Comparison of ENCODE assay signal across 28 cellular contexts in genomic region chr21:46245213-46245915, GRCh38. TPM values are rescaled to one million over a fixed set of nuclear protein-coding genes. Genes with fewer than 3 reads are reported as not detected.
DNase-seq lines count a peak whose midpoint lies in the region; ATAC-seq, FAIRE-seq and TF ChIP-seq lines count a peak whose summit lies in the region.
"Had no signal": no experiment of that assay in that cellular context is flagged by ENCODE, and none has a peak within 500 bp of the region (broad histone marks: within the 10 kb centered on the region; RNA-seq: fewer than 3 reads in every experiment).

No MANE protein-coding gene starts in this region.

- no peak overlapping the region for H3K4me3 Mint-ChIP-seq in progenitor cell of endocrine pancreas (ENCODE audit: low read depth)
- no peak overlapping the region for H3K4me3 Mint-ChIP-seq in stimulated activated memory B cell treated with anti-CD40 and anti-IgM and Interleukin-4, amounts not matched to agents 10 μg/mL and 1 μg/mL and 100 μg/mL, for 72 hours
- H3K4me3 Mint-ChIP-seq: CD4-positive, CD25-positive, alpha-beta regulatory T cell had no signal

- H3K27me3 ChIP-seq in HepG2 (ENCODE audit: control insufficient read depth in 1 of 2, insufficient read depth in 2 of 2, low read length in 2 of 2) = no peaks in the 10 kb centered on the region
- H3K27me3 ChIP-seq in right lobe of liver = no peaks in the 10 kb centered on the region
- H3K27me3 ChIP-seq in K562 (ENCODE audit: control insufficient read depth in 2 of 2, insufficient read depth in 2 of 2, low read length in 2 of 2) = no peaks in the 10 kb centered on the region
- no peaks in the 10 kb centered on the region for H3K27me3 ChIP-seq in HAP-1 (ENCODE audit: low read depth)
- H3K27me3 ChIP-seq: BLaER1 had no signal

- H2AFZ ChIP-seq in HepG2 (ENCODE audit: low read length) (no peak overlapping the region), K562 (ENCODE audit: low read depth, low read length) (no peak overlapping the region)
- H2AFZ ChIP-seq: PC-9 had no signal

- POLR2A ChIA-PET in HepG2 (lab: Yijun Ruan, JAX) = interaction anchor here (0.7 kb wide), 1 partner anchor 80 kb away, joined by 3 read pairs; no protein-coding TSS in a partner anchor
- POLR2A ChIA-PET in RWPE1 (lab: Yijun Ruan, JAX; ENCODE audit: low non-redundant PET) = no interaction called here
- POLR2A ChIA-PET in K562 (lab: Yijun Ruan, JAX) = interaction anchor here (0.7 to 2.6 kb wide), 5 partner anchors 9 to 24 kb away, joined by 3 to 7 read pairs (median 3); no protein-coding TSS in a partner anchor

- TF ChIP-seq POLR2A in HepG2 (IDR thresholded peaks at IDR 0.05; ENCODE audit: insufficient read depth in 1 of 2, low read depth in 2 of 2, low read length in 2 of 2) (no peak), right lobe of liver (IDR thresholded peaks at IDR 0.05) (no peak), K562 (conservative IDR thresholded peaks at IDR 0.05) (no peak)

- H3K9ac ChIP-seq in HepG2 (ENCODE audit: insufficient read depth, low read depth, low read length) = no peak overlapping the region
- no peak overlapping the region for H3K9ac ChIP-seq in K562 (ENCODE audit: insufficient read depth in 1 of 2, low read depth in 2 of 2, low read length in 2 of 2)
- H3K9ac ChIP-seq: BLaER1 had no signal

- BruUV-seq in HepG2 (replicated peaks; lab: Mats Ljungman, UMichigan) (no TSS peak), K562 (replicated peaks; lab: Mats Ljungman, UMichigan) (no TSS peak)

- no peak overlapping the region for H3K4me2 ChIP-seq in HepG2 (ENCODE audit: low read depth, low read length)
- H3K4me2 ChIP-seq in K562 (ENCODE audit: insufficient read depth, low read length) = no peak overlapping the region
- H3K4me2 ChIP-seq: BLaER1, PC-9 had no signal

- H3K4me1 ChIP-seq in HepG2 (ENCODE audit: insufficient read depth, low read length) (no peaks in the 10 kb centered on the region), right lobe of liver (no peaks in the 10 kb centered on the region), K562 (replicated peaks in 1 of 2; ENCODE audit: control insufficient read depth in 2 of 2, insufficient read depth in 2 of 2, low read length in 2 of 2) (peaks cover 7 to 9% of the 10 kb centered on the region in 2 experiments; a peak in 4 of 5 replicates), HAP-1 (no peaks in the 10 kb centered on the region)

- intact Hi-C loops in HepG2 (cut with micrococcal nuclease; ENCODE audit: unreplicated experiment) = no loop called here
- intact Hi-C loops in right lobe of liver (cut with DNase I) = no loop called here
- intact Hi-C loops in K562 (cut with micrococcal nuclease) = no loop called here
- intact Hi-C loops in Right ventricle myocardium superior (cut with DNase I) = no loop called here

- peaks cover 33% of the 10 kb centered on the region for H3K36me3 Mint-ChIP-seq in progenitor cell of endocrine pancreas (ENCODE audit: insufficient read depth)
- H3K36me3 Mint-ChIP-seq in stimulated activated memory B cell treated with anti-CD40 and anti-IgM and Interleukin-4, amounts not matched to agents 10 μg/mL and 1 μg/mL and 100 μg/mL, for 72 hours = peaks cover 76% of the 10 kb centered on the region

- no peaks in the 10 kb centered on the region for H3K9me3 Mint-ChIP-seq in progenitor cell of endocrine pancreas (ENCODE audit: low read depth)
- H3K9me3 Mint-ChIP-seq in stimulated activated memory B cell treated with anti-CD40 and anti-IgM and Interleukin-4, amounts not matched to agents 10 μg/mL and 1 μg/mL and 100 μg/mL, for 72 hours = no peaks in the 10 kb centered on the region
- H3K9me3 Mint-ChIP-seq: CD4-positive, CD25-positive, alpha-beta regulatory T cell had no signal

- no peaks in the 10 kb centered on the region for H3K9me1 ChIP-seq in K562 (ENCODE audit: control insufficient read depth, insufficient read depth, low read length)

- H3K27ac Mint-ChIP-seq in progenitor cell of endocrine pancreas = no peak overlapping the region
- no peak overlapping the region for H3K27ac Mint-ChIP-seq in stimulated activated memory B cell treated with anti-CD40 and anti-IgM and Interleukin-4, amounts not matched to agents 10 μg/mL and 1 μg/mL and 100 μg/mL, for 72 hours
- H3K27ac Mint-ChIP-seq: CD4-positive, CD25-positive, alpha-beta regulatory T cell had no signal

- in situ Hi-C loops in HepG2 (cut with HindIII; ENCODE audit: extremely low pct_ligation_motif_present, low pct_unique_long_range_greater_than_20kb) = no loop called here
- in situ Hi-C loops in K562 (cut with MboI) = no loop called here
- in situ Hi-C loops in HAP-1 (cut with MboI; ENCODE audit: low sequenced_read_pairs) = no loop called here

- H4K20me1 ChIP-seq in HepG2 (ENCODE audit: insufficient read depth, low read length) (no peaks in the 10 kb centered on the region; the same call in 1 of the 2 replicates), K562 (replicated peaks; ENCODE audit: control insufficient read depth, insufficient read depth, low read length) (0 out of 2 replicates have a peak, but pooled peaks cover 11% of the 10 kb centered on the region)

- H3K4me1 Mint-ChIP-seq in progenitor cell of endocrine pancreas (ENCODE audit: low read depth) = no peaks in the 10 kb centered on the region
- peaks cover 20% of the 10 kb centered on the region for H3K4me1 Mint-ChIP-seq in stimulated activated memory B cell treated with anti-CD40 and anti-IgM and Interleukin-4, amounts not matched to agents 10 μg/mL and 1 μg/mL and 100 μg/mL, for 72 hours

- peak; percentile 72 for ATAC-seq in HepG2
- no peak for ATAC-seq in right lobe of liver
- peak; percentile 47 for ATAC-seq in K562
- ATAC-seq in Right ventricle myocardium superior (ENCODE audit: poor library complexity) = no peak
- no peak for ATAC-seq in stimulated activated memory B cell treated with anti-CD40 and anti-IgM and Interleukin-4, amounts not matched to agents 10 μg/mL and 1 μg/mL and 100 μg/mL, for 72 hours

- H3K79me2 ChIP-seq in HepG2 (ENCODE audit: insufficient read depth, low read length) (no peaks in the 10 kb centered on the region), K562 (ENCODE audit: control insufficient read depth, insufficient read depth, low read length) (no peaks in the 10 kb centered on the region; the same call in 1 of the 3 replicates)

- H3K4me3 ChIP-seq in HepG2 (replicated peaks in 1 of 3; ENCODE audit: insufficient read depth in 1 of 3, low read depth in 2 of 3, low read length in 3 of 3) (no peak overlapping the region), right lobe of liver (no peak overlapping the region), K562 (no peak overlapping the region), HAP-1 (no peak overlapping the region)
- H3K4me3 ChIP-seq: BLaER1, PC-9 had no signal

- no peaks in the 10 kb centered on the region for H3K9me3 ChIP-seq in HepG2 (ENCODE audit: low read length)
- no peaks in the 10 kb centered on the region for H3K9me3 ChIP-seq in right lobe of liver
- no peaks in the 10 kb centered on the region for H3K9me3 ChIP-seq in K562 (replicated peaks; ENCODE audit: control insufficient read depth, insufficient read depth, low read depth, low read length)
- no peaks in the 10 kb centered on the region for H3K9me3 ChIP-seq in HAP-1
- H3K9me3 ChIP-seq: BLaER1 had no signal

- TF ChIP-seq CTCF in HepG2 (CRISPR knock-in tag; IDR thresholded peaks at IDR 0.05) (no peak), right lobe of liver (IDR thresholded peaks at IDR 0.05) (no peak), RWPE1 (conservative IDR thresholded peaks at IDR 0.05; ENCODE audit: low read depth) (no peak), K562 (IDR thresholded peaks at IDR 0.05 in 2 of 3, conservative IDR thresholded peaks at IDR 0.05 in 1 of 3; ENCODE audit: insufficient read depth in 2 of 3, low read depth in 1 of 3, low read length in 3 of 3) (peak in 1 of 3 experiments; percentile 32; a peak in 2 of 6 replicates), progenitor cell of endocrine pancreas (IDR thresholded peaks at IDR 0.05; ENCODE audit: unreplicated experiment) (peak; percentile 8)

- TF ChIP-seq EP300 in HepG2 (IDR thresholded peaks at IDR 0.05; ENCODE audit: low read depth in 2 of 2, low read length in 2 of 2) (no peak), HepG2 (CRISPR knock-in tag; IDR thresholded peaks at IDR 0.05; ENCODE audit: borderline replicate concordance) (no peak), K562 (IDR thresholded peaks at IDR 0.05; ENCODE audit: low read length) (no peak)

- 67% methylated on average over 3 of the region's 3 CpGs for WGBS in HepG2 (ENCODE audit: low lambda C conversion rate)
- 84% methylated on average over 3 of the region's 3 CpGs for WGBS in right lobe of liver (ENCODE audit: insufficient coverage, low coverage, low lambda C conversion rate, missing lambda C conversion rate)
- 78% methylated on average over 3 of the region's 3 CpGs for WGBS in K562 (ENCODE audit: insufficient coverage, low coverage, missing lambda C conversion rate)

- H3K36me3 ChIP-seq in HepG2 (replicated peaks in 1 of 2; ENCODE audit: control insufficient read depth in 1 of 2, insufficient read depth in 2 of 2, low read length in 2 of 2) (peaks cover 42 to 89% of the 10 kb centered on the region in 2 experiments), right lobe of liver (peaks cover 0 to 96% (median 42%) of the 10 kb centered on the region in 4 donors), K562 (ENCODE audit: control insufficient read depth, insufficient read depth, low read length) (peaks cover 96% of the 10 kb centered on the region), HAP-1 (replicated peaks) (peaks cover 90% of the 10 kb centered on the region)

- DNase-seq in HepG2 (ENCODE audit: low spot score) (no peak), right lobe of liver (no peak), RWPE1 (ENCODE audit: low spot score) (no peak), K562 (ENCODE audit: extremely low read depth in 1 of 4, low spot score in 3 of 4) (peak in 1 of 4 experiments; percentile 21), progenitor cell of endocrine pancreas (ENCODE audit: low spot score, unreplicated experiment) (no peak), Right ventricle myocardium superior (no peak), HAP-1 (ENCODE audit: low spot score in 2 of 2) (no peak)
- DNase-seq: ACHN; CD4-positive, CD25-positive, alpha-beta regulatory T cell; DMS153; DND-41; Karpas-422; NCI-H1092 treated with DMSO at 0.1 percent for 48 hours; NCI-H1436; NCI-H187; NCI-H2081 treated with DMSO at 0.1 percent for 48 hours; NCI-H2171; NCI-H226; NCI-H510A treated with DMSO at 0.1 percent for 48 hours; NCI-H748 treated with DMSO at 0.1 percent for 48 hours; PC-9; RPMI8226; SHP77 treated with DMSO at 0.1 percent for 48 hours had no signal

- FAIRE-seq in HepG2 (lab: Jason Lieb, UNC) = no peak
- no peak for FAIRE-seq in K562 (lab: Jason Lieb, UNC)
- FAIRE-seq: H54 had no signal

- TF ChIP-seq RAD21 in HepG2 (CRISPR knock-in tag; IDR thresholded peaks at IDR 0.05) (no peak), K562 (CRISPR knock-in tag; conservative IDR thresholded peaks at IDR 0.05 in 1 of 2, IDR thresholded peaks at IDR 0.05 in 1 of 2) (no peak)

- H3K27me3 Mint-ChIP-seq in progenitor cell of endocrine pancreas = no peaks in the 10 kb centered on the region
- no peaks in the 10 kb centered on the region for H3K27me3 Mint-ChIP-seq in stimulated activated memory B cell treated with anti-CD40 and anti-IgM and Interleukin-4, amounts not matched to agents 10 μg/mL and 1 μg/mL and 100 μg/mL, for 72 hours
- H3K27me3 Mint-ChIP-seq: CD4-positive, CD25-positive, alpha-beta regulatory T cell had no signal

- CTCF ChIA-PET in HepG2 (lab: Yijun Ruan, JAX; ENCODE audit: low intra/inter-chr PET ratio, low total read pairs) = no interaction called here
- CTCF ChIA-PET in RWPE1 (lab: Yijun Ruan, JAX) = interaction anchor here (0.7 kb wide), 1 partner anchor 80 kb away, joined by 3 read pairs; no protein-coding TSS in a partner anchor
- CTCF ChIA-PET in K562 (lab: Yijun Ruan, JAX; ENCODE audit: low intra/inter-chr PET ratio) = no interaction called here

- H3K27ac ChIP-seq in HepG2 (ENCODE audit: extremely low read length, insufficient read depth, low read length) (no peak overlapping the region), right lobe of liver (no peak overlapping the region), RWPE1 (peak overlapping the region; percentile 29), K562 (ENCODE audit: extremely low read depth, low read depth, low read length) (no peak overlapping the region)
- H3K27ac ChIP-seq: 22Rv1, BLaER1, HL-60, PC-9 had no signal

RNA-seq across cellular contexts. Expression of gene LSS, which starts 16.8 kb away (rescaled TPM):
- 73.5 and 113 TPM in 2 replicates for total RNA-seq in HepG2 (2016; rRNA removed; fragmentation: Illumina TruSeq; extraction: Trizol)
- total RNA-seq in HepG2 (2016; cell fraction: cytosol; rRNA removed; fragmentation: Illumina TruSeq; extraction: Trizol; ENCODE audit: low read depth) = 7.3 and 7.8 TPM in 2 replicates
- 62.4 and 115 TPM in 2 replicates for total RNA-seq in HepG2 (2016; cell fraction: insoluble cytoplasmic fraction; rRNA removed; fragmentation: Illumina TruSeq; extraction: Trizol)
- total RNA-seq in HepG2 (2016; cell fraction: membrane; rRNA removed; fragmentation: Illumina TruSeq; extraction: Trizol) = 31.7 and 32.0 TPM in 2 replicates
- total RNA-seq in HepG2 (2016; cell fraction: nucleus; rRNA removed; fragmentation: Illumina TruSeq; extraction: Trizol) = 138 and 169 TPM in 2 replicates
- polyA plus RNA-seq in HepG2 (2011; rRNA removed) = 72.6 and 182 TPM in 2 replicates
- 29.6 and 35.0 TPM in 2 replicates for polyA plus RNA-seq in HepG2 (2011; cell fraction: cytosol; rRNA removed)
- 771 and 1,172 TPM in 2 replicates for polyA plus RNA-seq in HepG2 (2011; cell fraction: nucleus; rRNA removed)
- 69.9 and 111 TPM in 2 replicates for polyA plus RNA-seq in HepG2 (2012)
- polyA plus RNA-seq in HepG2 (2016; cell fraction: cytosol; fragmentation: Illumina TruSeq; extraction: Trizol; ENCODE audit: low read depth) = 5.3 and 5.5 TPM in 2 replicates
- 44.5 and 58.2 TPM in 2 replicates for polyA plus RNA-seq in HepG2 (2016; cell fraction: insoluble cytoplasmic fraction; fragmentation: Illumina TruSeq; extraction: Trizol; ENCODE audit: low read depth)
- polyA plus RNA-seq in HepG2 (2016; cell fraction: membrane; fragmentation: Illumina TruSeq; extraction: Trizol; ENCODE audit: low read depth) = 14.1 and 14.6 TPM in 2 replicates
- 296 and 309 TPM in 2 replicates for polyA plus RNA-seq in HepG2 (2016; cell fraction: nucleus; fragmentation: Illumina TruSeq; extraction: Trizol; ENCODE audit: insufficient read depth, low read depth)
- 67.2 and 95.6 TPM in 2 replicates for polyA minus RNA-seq in HepG2 (2011; rRNA and poly(A)+ RNA removed; ENCODE audit: low replicate concordance)
- 16.2 and 25.1 TPM in 2 replicates for polyA minus RNA-seq in HepG2 (2011; cell fraction: cytosol; rRNA and poly(A)+ RNA removed)
- polyA minus RNA-seq in HepG2 (2011; cell fraction: nucleus; rRNA and poly(A)+ RNA removed) = 66.3 and 114 TPM in 2 replicates
- 100 to 1,000 TPM in 1 of 6 experiments, 10 to 100 TPM in 5; 37.0 to 103 (median 59.6) TPM for total RNA-seq in right lobe of liver
- 322 and 719 TPM in 2 replicates for total RNA-seq in K562 (2011; cell fraction: chromatin; rRNA removed; ENCODE audit: low replicate concordance)
- 292 and 343 TPM in 2 replicates for total RNA-seq in K562 (2011; cell fraction: nucleolus; rRNA removed)
- 326 and 359 TPM in 2 replicates for total RNA-seq in K562 (2011; cell fraction: nucleoplasm; rRNA removed)
- total RNA-seq in K562 (2014; rRNA removed) = 56.4 and 67.6 TPM in 2 replicates
- 10.6 and 15.1 TPM in 2 replicates for total RNA-seq in K562 (2014; rRNA removed; fragmentation: Illumina TruSeq; extraction: Trizol)
- 29.6 and 29.8 TPM in 2 replicates for total RNA-seq in K562 (2015; rRNA removed; fragmentation: Illumina TruSeq; extraction: Trizol)
- total RNA-seq in K562 (2021) = 87.9 and 89.5 TPM in 2 replicates
- polyA plus RNA-seq in K562 (2011; rRNA removed) = 81.3 and 221 TPM in 2 replicates
- polyA plus RNA-seq in K562 (2011; cell fraction: cytosol; rRNA removed) = 98.8 and 159 TPM in 2 replicates
- polyA plus RNA-seq in K562 (2011; cell fraction: nucleus; rRNA removed) = 739 and 1,169 TPM in 2 replicates
- 51.7 and 64.9 TPM in 2 replicates for polyA plus RNA-seq in K562 (2012)
- 37.4 and 43.3 TPM in 2 replicates for polyA plus RNA-seq in K562 (2014; fragmentation: Illumina TruSeq; extraction: Trizol)
- 1 to 10 TPM; 2.2 to 2.7 TPM for polyA plus RNA-seq in K562 (2014; fragmentation: Nextera tagmentation; extraction: Ambion mirVana)
- polyA plus RNA-seq in K562 (2014; rRNA removed) = 58.2 and 80.7 TPM in 2 replicates
- 117 and 159 TPM in 2 replicates for polyA minus RNA-seq in K562 (2011; rRNA and poly(A)+ RNA removed)
- 32.4 and 62.6 TPM in 2 replicates for polyA minus RNA-seq in K562 (2011; cell fraction: cytosol; rRNA and poly(A)+ RNA removed)
- 91.6 and 197 TPM in 2 replicates for polyA minus RNA-seq in K562 (2011; cell fraction: nucleus; rRNA and poly(A)+ RNA removed)
- total RNA-seq in progenitor cell of endocrine pancreas = 145 and 147 TPM in 2 replicates
- 57.9 TPM for total RNA-seq in Right ventricle myocardium superior

RNA-seq across cellular contexts. Expression of gene MCM3AP, which starts 40.0 kb away (rescaled TPM):
- total RNA-seq in HepG2 (2016; rRNA removed; fragmentation: Illumina TruSeq; extraction: Trizol) (54.7 and 63.5 TPM in 2 replicates), right lobe of liver (10 to 100 TPM; 34.4 to 44.6 (median 40.7) TPM), K562 (2014; rRNA removed) (98.9 and 106 TPM in 2 replicates), K562 (2014; rRNA removed; fragmentation: Illumina TruSeq; extraction: Trizol) (69.2 and 73.1 TPM in 2 replicates), K562 (2015; rRNA removed; fragmentation: Illumina TruSeq; extraction: Trizol) (65.1 and 80.9 TPM in 2 replicates), K562 (2021) (154 and 179 TPM in 2 replicates), progenitor cell of endocrine pancreas (131 and 136 TPM in 2 replicates), Right ventricle myocardium superior (57.0 TPM)
- 6.1 and 8.7 TPM in 2 replicates for total RNA-seq in HepG2 (2016; cell fraction: cytosol; rRNA removed; fragmentation: Illumina TruSeq; extraction: Trizol; ENCODE audit: low read depth)
- total RNA-seq in HepG2 (2016; cell fraction: insoluble cytoplasmic fraction; rRNA removed; fragmentation: Illumina TruSeq; extraction: Trizol) = 52.6 and 60.2 TPM in 2 replicates
- 16.9 and 20.2 TPM in 2 replicates for total RNA-seq in HepG2 (2016; cell fraction: membrane; rRNA removed; fragmentation: Illumina TruSeq; extraction: Trizol)
- total RNA-seq in HepG2 (2016; cell fraction: nucleus; rRNA removed; fragmentation: Illumina TruSeq; extraction: Trizol) = 60.4 and 72.1 TPM in 2 replicates
- polyA plus RNA-seq in HepG2 (2011; rRNA removed) (27.0 and 31.6 TPM in 2 replicates), K562 (2011; rRNA removed) (60.4 and 69.6 TPM in 2 replicates), K562 (2014; fragmentation: Illumina TruSeq; extraction: Trizol) (65.9 and 75.9 TPM in 2 replicates), K562 (2014; fragmentation: Nextera tagmentation; extraction: Ambion mirVana) (1 to 10 TPM; 6.5 to 9.1 TPM), K562 (2014; rRNA removed) (75.4 and 82.8 TPM in 2 replicates)
- polyA plus RNA-seq in HepG2 (2011; cell fraction: cytosol; rRNA removed) = 18.8 and 21.4 TPM in 2 replicates
- polyA plus RNA-seq in HepG2 (2011; cell fraction: nucleus; rRNA removed) = 115 TPM in 2 replicates
- 35.0 and 42.0 TPM in 2 replicates for polyA plus RNA-seq in HepG2 (2012)
- 2.1 and 2.9 TPM in 2 replicates for polyA plus RNA-seq in HepG2 (2016; cell fraction: cytosol; fragmentation: Illumina TruSeq; extraction: Trizol; ENCODE audit: low read depth)
- polyA plus RNA-seq in HepG2 (2016; cell fraction: insoluble cytoplasmic fraction; fragmentation: Illumina TruSeq; extraction: Trizol; ENCODE audit: low read depth) = 37.3 and 48.4 TPM in 2 replicates
- polyA plus RNA-seq in HepG2 (2016; cell fraction: membrane; fragmentation: Illumina TruSeq; extraction: Trizol; ENCODE audit: low read depth) = 4.8 and 5.8 TPM in 2 replicates
- polyA plus RNA-seq in HepG2 (2016; cell fraction: nucleus; fragmentation: Illumina TruSeq; extraction: Trizol; ENCODE audit: insufficient read depth, low read depth) = 136 and 140 TPM in 2 replicates
- polyA minus RNA-seq in HepG2 (2011; rRNA and poly(A)+ RNA removed; ENCODE audit: low replicate concordance) = 55.5 and 59.3 TPM in 2 replicates
- polyA minus RNA-seq in HepG2 (2011; cell fraction: cytosol; rRNA and poly(A)+ RNA removed) = 42.6 and 43.4 TPM in 2 replicates
- 105 and 113 TPM in 2 replicates for polyA minus RNA-seq in HepG2 (2011; cell fraction: nucleus; rRNA and poly(A)+ RNA removed)
- 521 and 755 TPM in 2 replicates for total RNA-seq in K562 (2011; cell fraction: chromatin; rRNA removed; ENCODE audit: low replicate concordance)
- total RNA-seq in K562 (2011; cell fraction: nucleolus; rRNA removed) = 321 and 328 TPM in 2 replicates
- 365 and 369 TPM in 2 replicates for total RNA-seq in K562 (2011; cell fraction: nucleoplasm; rRNA removed)
- 46.8 and 52.9 TPM in 2 replicates for polyA plus RNA-seq in K562 (2011; cell fraction: cytosol; rRNA removed)
- polyA plus RNA-seq in K562 (2011; cell fraction: nucleus; rRNA removed) = 172 and 195 TPM in 2 replicates
- polyA plus RNA-seq in K562 (2012) = 67.7 and 73.1 TPM in 2 replicates
- polyA minus RNA-seq in K562 (2011; rRNA and poly(A)+ RNA removed) = 102 and 106 TPM in 2 replicates
- 116 and 119 TPM in 2 replicates for polyA minus RNA-seq in K562 (2011; cell fraction: cytosol; rRNA and poly(A)+ RNA removed)
- 122 and 182 TPM in 2 replicates for polyA minus RNA-seq in K562 (2011; cell fraction: nucleus; rRNA and poly(A)+ RNA removed)

RNA-seq across cellular contexts. Expression of gene YBEY, which starts 40.8 kb away (rescaled TPM):
- total RNA-seq in HepG2 (2016; rRNA removed; fragmentation: Illumina TruSeq; extraction: Trizol) = 6.5 and 8.9 TPM in 2 replicates
- 2.8 and 4.9 TPM in 2 replicates for total RNA-seq in HepG2 (2016; cell fraction: cytosol; rRNA removed; fragmentation: Illumina TruSeq; extraction: Trizol; ENCODE audit: low read depth)
- 6.7 and 7.5 TPM in 2 replicates for total RNA-seq in HepG2 (2016; cell fraction: insoluble cytoplasmic fraction; rRNA removed; fragmentation: Illumina TruSeq; extraction: Trizol)
- 4.8 and 5.5 TPM in 2 replicates for total RNA-seq in HepG2 (2016; cell fraction: membrane; rRNA removed; fragmentation: Illumina TruSeq; extraction: Trizol)
- 5.0 and 6.0 TPM in 2 replicates for total RNA-seq in HepG2 (2016; cell fraction: nucleus; rRNA removed; fragmentation: Illumina TruSeq; extraction: Trizol)
- 8.3 and 8.9 TPM in 2 replicates for polyA plus RNA-seq in HepG2 (2011; rRNA removed)
- 6.4 and 8.2 TPM in 2 replicates for polyA plus RNA-seq in HepG2 (2011; cell fraction: cytosol; rRNA removed)
- 9.0 and 12.5 TPM in 2 replicates for polyA plus RNA-seq in HepG2 (2011; cell fraction: nucleus; rRNA removed)
- polyA plus RNA-seq in HepG2 (2012) = 7.7 and 8.4 TPM in 2 replicates
- polyA plus RNA-seq in HepG2 (2016; cell fraction: cytosol; fragmentation: Illumina TruSeq; extraction: Trizol; ENCODE audit: low read depth) = 2.9 and 3.8 TPM in 2 replicates
- 7.5 and 8.5 TPM in 2 replicates for polyA plus RNA-seq in HepG2 (2016; cell fraction: insoluble cytoplasmic fraction; fragmentation: Illumina TruSeq; extraction: Trizol; ENCODE audit: low read depth)
- 3.3 and 4.2 TPM in 2 replicates for polyA plus RNA-seq in HepG2 (2016; cell fraction: membrane; fragmentation: Illumina TruSeq; extraction: Trizol; ENCODE audit: low read depth)
- 10.1 and 10.6 TPM in 2 replicates for polyA plus RNA-seq in HepG2 (2016; cell fraction: nucleus; fragmentation: Illumina TruSeq; extraction: Trizol; ENCODE audit: insufficient read depth, low read depth)
- 4.6 and 9.6 TPM in 2 replicates for polyA minus RNA-seq in HepG2 (2011; rRNA and poly(A)+ RNA removed; ENCODE audit: low replicate concordance)
- polyA minus RNA-seq in HepG2 (2011; cell fraction: cytosol; rRNA and poly(A)+ RNA removed) = 1.9 and 3.3 TPM in 2 replicates
- polyA minus RNA-seq in HepG2 (2011; cell fraction: nucleus; rRNA and poly(A)+ RNA removed) = 14.9 and 15.4 TPM in 2 replicates
- total RNA-seq in right lobe of liver = 10 to 100 TPM in 2 of 6 experiments, 1 to 10 TPM in 4; 6.3 to 16.0 (median 7.3) TPM
- total RNA-seq in K562 (2011; cell fraction: chromatin; rRNA removed; ENCODE audit: low replicate concordance) = 18.6 and 19.3 TPM in 2 replicates
- 15.7 and 16.2 TPM in 2 replicates for total RNA-seq in K562 (2011; cell fraction: nucleolus; rRNA removed)
- total RNA-seq in K562 (2011; cell fraction: nucleoplasm; rRNA removed) = 18.8 and 20.2 TPM in 2 replicates
- total RNA-seq in K562 (2014; rRNA removed) = 10.7 and 12.4 TPM in 2 replicates
- 12.4 and 14.0 TPM in 2 replicates for total RNA-seq in K562 (2014; rRNA removed; fragmentation: Illumina TruSeq; extraction: Trizol)
- 14.3 and 15.6 TPM in 2 replicates for total RNA-seq in K562 (2015; rRNA removed; fragmentation: Illumina TruSeq; extraction: Trizol)
- 10.5 and 10.7 TPM in 2 replicates for total RNA-seq in K562 (2021)
- 9.9 and 15.9 TPM in 2 replicates for polyA plus RNA-seq in K562 (2011; rRNA removed)
- polyA plus RNA-seq in K562 (2011; cell fraction: cytosol; rRNA removed) = 8.1 and 10.3 TPM in 2 replicates
- 6.9 and 7.3 TPM in 2 replicates for polyA plus RNA-seq in K562 (2011; cell fraction: nucleus; rRNA removed)
- 13.9 and 16.0 TPM in 2 replicates for polyA plus RNA-seq in K562 (2012)
- polyA plus RNA-seq in K562 (2014; fragmentation: Illumina TruSeq; extraction: Trizol) = 14.1 and 14.7 TPM in 2 replicates
- polyA plus RNA-seq in K562 (2014; fragmentation: Nextera tagmentation; extraction: Ambion mirVana) = 1 to 10 TPM; 6.4 to 9.4 TPM
- 28.0 and 39.6 TPM in 2 replicates for polyA plus RNA-seq in K562 (2014; rRNA removed)
- polyA minus RNA-seq in K562 (2011; rRNA and poly(A)+ RNA removed) = 7.3 and 8.3 TPM in 2 replicates
- polyA minus RNA-seq in K562 (2011; cell fraction: cytosol; rRNA and poly(A)+ RNA removed) = 2.5 and 5.2 TPM in 2 replicates
- polyA minus RNA-seq in K562 (2011; cell fraction: nucleus; rRNA and poly(A)+ RNA removed) = 4.6 and 6.9 TPM in 2 replicates
- total RNA-seq in progenitor cell of endocrine pancreas = 20.9 and 21.9 TPM in 2 replicates
- 19.2 TPM for total RNA-seq in Right ventricle myocardium superior

Comparison
In these comparisons a context has a peak if more than half of its experiments do, and no peak if none do; other contexts are left out.
1. ATAC-seq: peak in HepG2 (single experiment) and K562 (single experiment); none in right lobe of liver (0 of 4), Right ventricle myocardium superior (single experiment) and stimulated activated memory B cell treated with anti-CD40 and anti-IgM and Interleukin-4, amounts not matched to agents 10 μg/mL and 1 μg/mL and 100 μg/mL, for 72 hours (single experiment).
2. Of the 241 proteins assayed by ChIP-seq in both HepG2 and K562: peak only in HepG2: RBM22; only in K562: ZNF121; in both: none; in neither: 238; mixed calls (peak in some experiments, not most) for 1.